Comparison of ENCODE assay signal across 9 cellular contexts in genomic region chr14:104115691-104116543, GRCh38. TPM values are rescaled to one million over a fixed set of nuclear protein-coding genes. Genes with fewer than 3 reads are reported as not detected.
A peak's percentile ranks its signal among the peaks of the same experiment; 100 is the strongest.
DNase-seq lines count a peak whose midpoint lies in the region; ATAC-seq, FAIRE-seq and TF ChIP-seq lines count a peak whose summit lies in the region.
"Had no signal": no experiment of that assay in that cellular context is flagged by ENCODE, and none has a peak within 500 bp of the region (broad histone marks: within the 10 kb centered on the region; RNA-seq: fewer than 3 reads in every experiment).

No MANE protein-coding gene starts in this region.

- no peak overlapping the region for H3K27ac Mint-ChIP-seq in GM23338

- H3K4me3 ChIP-seq in GM23338 (peak overlapping the region; percentile 59), WERI-Rb-1 (ENCODE audit: low read depth, low read length) (peak overlapping the region; percentile 36; the same call in 1 of the 2 replicates), hepatocyte (peak overlapping the region; percentile 70), gastrocnemius medialis (peak overlapping the region in 3 of 4 donors; percentile 39 to 49 (median 43)), MG63 (no peak overlapping the region)

- H3K9me3 ChIP-seq in WERI-Rb-1 (ENCODE audit: severe bottlenecking) (no peaks in the 10 kb centered on the region), hepatocyte (ENCODE audit: low read depth) (no peaks in the 10 kb centered on the region), gastrocnemius medialis (no peaks in the 10 kb centered on the region), MG63 (no peaks in the 10 kb centered on the region)

- TF ChIP-seq CTCF in GM23338 (conservative IDR thresholded peaks at IDR 0.05; ENCODE audit: low read depth in 2 of 2): peak in 1 of 2 experiments; percentile 30; a peak in 2 of 4 replicates
- no peak for TF ChIP-seq CTCF in WERI-Rb-1 (IDR thresholded peaks at IDR 0.05; ENCODE audit: low read depth, low read length)
- no peak for TF ChIP-seq CTCF in hepatocyte (IDR thresholded peaks at IDR 0.05; ENCODE audit: poor library complexity)
- no peak for TF ChIP-seq CTCF in gastrocnemius medialis (IDR thresholded peaks at IDR 0.05 in 4 of 5, conservative IDR thresholded peaks at IDR 0.05 in 1 of 5)

- peaks cover 36% of the 10 kb centered on the region for H3K27me3 ChIP-seq in GM23338 (ENCODE audit: insufficient read depth)
- H3K27me3 ChIP-seq in WERI-Rb-1 (ENCODE audit: insufficient read depth, low read depth, severe bottlenecking): no peaks in the 10 kb centered on the region
- H3K27me3 ChIP-seq in hepatocyte: peaks cover 12% of the 10 kb centered on the region
- peaks cover 40 to 50% (median 43%) of the 10 kb centered on the region in 3 donors for H3K27me3 ChIP-seq in gastrocnemius medialis
- no peaks in the 10 kb centered on the region for H3K27me3 ChIP-seq in MG63

- DNase-seq in GM23338 (ENCODE audit: low spot score): no peak
- peak; percentile 16 for DNase-seq in WERI-Rb-1
- peak; percentile 54 for DNase-seq in hepatocyte (ENCODE audit: low spot score)
- no peak for DNase-seq in gastrocnemius medialis
- no peak for DNase-seq in H54 (ENCODE audit: insufficient read length, low spot score)
- DNase-seq in OCI-M1 (lab: John Stamatoyannopoulos, UW): no peak
- no peak for DNase-seq in MG63
- DNase-seq in T1000 (lab: John Stamatoyannopoulos, UW): no peak

- H2AFZ ChIP-seq in GM23338: 0 out of 2 replicates have a peak overlapping the region, but pooled peaks have one; percentile 32
- peak overlapping the region; percentile 56 for H2AFZ ChIP-seq in hepatocyte

- in situ Hi-C loops in gastrocnemius medialis (cut with MboI; ENCODE audit: low sequenced_read_pairs in 4 of 4): no loop called here

- no peak for FAIRE-seq in H54 (lab: Jason Lieb, UNC)
- FAIRE-seq: GM12892 had no signal

- peak overlapping the region; percentile 45 for H3K4me3 Mint-ChIP-seq in GM23338

- H3F3A ChIP-seq in GM23338 (replicated peaks; ENCODE audit: low read depth): no peaks in the 10 kb centered on the region

- H3K36me3 ChIP-seq in GM23338 (ENCODE audit: insufficient read depth) (no peaks in the 10 kb centered on the region), WERI-Rb-1 (no peaks in the 10 kb centered on the region), hepatocyte (replicated peaks; ENCODE audit: insufficient read depth, low read depth) (no peaks in the 10 kb centered on the region), gastrocnemius medialis (no peaks in the 10 kb centered on the region), MG63 (no peaks in the 10 kb centered on the region)

- no peaks in the 10 kb centered on the region for H4K20me1 ChIP-seq in GM23338 (replicated peaks; ENCODE audit: insufficient read depth)
- H4K20me1 ChIP-seq in hepatocyte (ENCODE audit: insufficient read depth, poor library complexity, severe bottlenecking): no peaks in the 10 kb centered on the region

- H3K4me1 Mint-ChIP-seq in GM23338: peaks cover 2% of the 10 kb centered on the region; the same call in 1 of the 3 replicates

- intact Hi-C loops in gastrocnemius medialis (cut with DNase I; ENCODE audit: low total_unique reads): no loop called here

- no peaks in the 10 kb centered on the region; the same call in 1 of the 2 replicates for H3K4me1 ChIP-seq in GM23338 (ENCODE audit: insufficient read depth)
- H3K4me1 ChIP-seq in hepatocyte (ENCODE audit: insufficient read depth): peaks cover 15% of the 10 kb centered on the region
- H3K4me1 ChIP-seq in gastrocnemius medialis: no peaks in the 10 kb centered on the region

- H3K27ac ChIP-seq in GM23338 (ENCODE audit: low read depth) (no peak overlapping the region), WERI-Rb-1 (no peak overlapping the region), hepatocyte (peak overlapping the region; percentile 84), gastrocnemius medialis (no peak overlapping the region)

- peak; percentile 5; the same call in 2 of the 3 replicates for ATAC-seq in GM23338
- no peak for ATAC-seq in gastrocnemius medialis

- WGBS in hepatocyte (ENCODE audit: low lambda C conversion rate, missing lambda C conversion rate): 54% methylated on average over 20 of the region's 20 CpGs

- peak overlapping the region; percentile 79 for H3K4me2 ChIP-seq in GM23338
- H3K4me2 ChIP-seq in hepatocyte: peak overlapping the region; percentile 94

- H3K9me2 ChIP-seq in GM23338 (ENCODE audit: insufficient read depth) (no peaks in the 10 kb centered on the region), hepatocyte (replicated peaks; ENCODE audit: insufficient read depth) (no peaks in the 10 kb centered on the region)

- H3K27me3 Mint-ChIP-seq in GM23338 (ENCODE audit: insufficient read depth, low read depth, poor library complexity): peaks cover 36% of the 10 kb centered on the region

- H3K79me2 ChIP-seq in GM23338 (replicated peaks; ENCODE audit: insufficient read depth) (no peaks in the 10 kb centered on the region), hepatocyte (no peaks in the 10 kb centered on the region)

- no peaks in the 10 kb centered on the region for H3K36me3 Mint-ChIP-seq in GM23338 (ENCODE audit: low read depth)

- H3K9me3 Mint-ChIP-seq in GM23338: no peaks in the 10 kb centered on the region

- TF ChIP-seq POLR2A in gastrocnemius medialis (IDR thresholded peaks at IDR 0.05): no peak
- no peak for TF ChIP-seq POLR2A in H54 (IDR thresholded peaks at IDR 0.05; ENCODE audit: low read depth, low read length)

TF ChIP-seq in GM23338, 12 proteins besides CTCF, POLR2A, EP300 and RAD21 (continues in another document):
- no peak for TF ChIP-seq EZH2 (IDR thresholded peaks at IDR 0.05; ENCODE audit: low read depth, unreplicated experiment)
- TF ChIP-seq STAT1 (IDR thresholded peaks at IDR 0.05; ENCODE audit: unreplicated experiment): no peak
- no peak for TF ChIP-seq NANOG (IDR thresholded peaks at IDR 0.05; ENCODE audit: borderline replicate concordance)
- TF ChIP-seq ZNF331 (CRISPR knock-in tag; IDR thresholded peaks at IDR 0.05; ENCODE audit: low read depth): no peak
- TF ChIP-seq ZNF114 (CRISPR knock-in tag; IDR thresholded peaks at IDR 0.05): no peak
- TF ChIP-seq CREB1 (CRISPR knock-in tag; IDR thresholded peaks at IDR 0.05; ENCODE audit: low read depth): no peak
- TF ChIP-seq ETS1 (IDR thresholded peaks at IDR 0.05): no peak

RNA-seq across cellular contexts. Expression of gene KIF26A, which starts 22.5 kb away (rescaled TPM):
- total RNA-seq in GM23338 (2014; rRNA removed; shearing (Covaris generic)): 82.9 and 103 TPM in 2 replicates
- 5.6 and 6.4 TPM in 2 replicates for polyA plus RNA-seq in GM23338 (2016; fragmentation: Nextera tagmentation; extraction: Ambion mirVana)
- total RNA-seq in hepatocyte: 5.0 and 6.1 TPM in 2 replicates
- 3.5 and 4.4 TPM in 2 replicates for polyA plus RNA-seq in hepatocyte
- total RNA-seq in gastrocnemius medialis: 1 to 10 TPM in 3 of 4 donors, under 1 TPM in 1; 0.59 to 3.3 (median 1.5) TPM
- 0.92 and 1.1 TPM in 2 replicates for total RNA-seq in MG63 (2014; rRNA removed; shearing (Covaris generic); ENCODE audit: low replicate concordance)

RNA-seq across cellular contexts. Expression of gene ASPG, which starts 30.4 kb away (rescaled TPM):
- total RNA-seq in GM23338 (2014; rRNA removed; shearing (Covaris generic)): 1.4 and 6.2 TPM in 2 replicates
- polyA plus RNA-seq in GM23338 (2016; fragmentation: Nextera tagmentation; extraction: Ambion mirVana) (0.61 and 1.1 TPM in 2 replicates), hepatocyte (14.7 and 20.3 TPM in 2 replicates)
- total RNA-seq in hepatocyte (4.9 and 5.9 TPM in 2 replicates), gastrocnemius medialis (under 1 TPM in 1 of 4 donors, not detected in 3; 0.20 TPM)
- total RNA-seq in MG63 (2014; rRNA removed; shearing (Covaris generic); ENCODE audit: low replicate concordance): not detected in 2 replicates

Comparison
In these comparisons a context has a peak if more than half of its experiments do, and no peak if none do; other contexts are left out.
1. DNase-seq: peak in WERI-Rb-1 (single experiment) and hepatocyte (single experiment); none in GM23338 (single experiment), gastrocnemius medialis (0 of 2), H54 (single experiment), OCI-M1 (single experiment), MG63 (single experiment) and T1000 (single experiment).
2. RNA of gene KIF26A, which starts 22.5 kb away (total RNA-seq): 82.9 to 103 TPM in GM23338; 5.0 to 6.1 TPM in hepatocyte, 0.59 to 3.3 TPM in gastrocnemius medialis and 0.92 to 1.1 TPM in MG63; every median in the first group is over 10 times any median in the second.